ENCODE assay signal across 8 cellular contexts in genomic region chr1:90062700-90063643, GRCh38.
DNase-seq lines count a peak whose midpoint lies in the region; ATAC-seq, FAIRE-seq and TF ChIP-seq lines count a peak whose summit lies in the region.
"Not testable (repeated sequence)": the region's sequence is repeated elsewhere in the genome, so short reads cannot be mapped to it uniquely, and the experiment has no call there.

No MANE protein-coding gene starts in this region.

- H3K9me2 ChIP-seq in PC-9 (ENCODE audit: insufficient read depth): not testable (repeated sequence)

- POLR2A ChIA-PET in A549 (lab: Yijun Ruan, JAX); HEK293 (lab: Yijun Ruan, JAX); PC-9 (lab: Charles Lee; ENCODE audit: unreplicated experiment); GM12878 (lab: Charles Lee): not testable (repeated sequence)

- H2AFZ ChIP-seq in PC-9: peak overlapping the region; percentile 72
- not testable (repeated sequence) for H2AFZ ChIP-seq in GM12878 (ENCODE audit: control insufficient read depth, low read depth, low read length)
- H2AFZ ChIP-seq in neural progenitor cell (replicated peaks): peak overlapping the region; percentile 52

- in situ Hi-C loops in GM12878 (cut with MboI): not testable (repeated sequence)

- H3K27me3 ChIP-seq in PC-9 (ENCODE audit: insufficient read depth, low read depth); GM12878 (replicated peaks in 1 of 2; ENCODE audit: control insufficient read depth in 2 of 2, insufficient read depth in 2 of 2, low read length in 1 of 2); iPS-15b (ENCODE audit: control insufficient read depth, insufficient read depth, low read length); neural progenitor cell: not testable (repeated sequence)

- WGBS in A549 (ENCODE audit: missing lambda C conversion rate): 36% methylated on average over 20 of the region's 31 CpGs
- 66% methylated on average over 29 of the region's 31 CpGs for WGBS in GM12878 (ENCODE audit: insufficient coverage, insufficient replicate concordance, low lambda C conversion rate, missing lambda C conversion rate)

- not testable (repeated sequence) for TF ChIP-seq RAD21 in A549 (conservative IDR thresholded peaks at IDR 0.05 in 1 of 2, IDR thresholded peaks at IDR 0.05 in 1 of 2); GM12878 (IDR thresholded peaks at IDR 0.05; ENCODE audit: insufficient read depth, low read depth, low read length)

- BruUV-seq in PC-9 (replicated peaks; lab: Mats Ljungman, UMichigan); GM12878 (replicated peaks; lab: Mats Ljungman, UMichigan): not testable (repeated sequence)

- SMC1A ChIA-PET in GM12878 (lab: Charles Lee; ENCODE audit: uncharacterized antibody, unreplicated experiment): not testable (repeated sequence)

- not testable (repeated sequence) for H3K4me1 ChIP-seq in A549; ES-I3 (ENCODE audit: insufficient read depth, low read length); HEK293 (ENCODE audit: control insufficient read depth, insufficient read depth, low read length); PC-9 (replicated peaks; ENCODE audit: insufficient read depth); GM12878 (ENCODE audit: control insufficient read depth, insufficient read depth, low read length); iPS-15b (ENCODE audit: control insufficient read depth, insufficient read depth, low read length); neural progenitor cell

- CTCF ChIA-PET in A549 (lab: Yijun Ruan, JAX); PC-9 (lab: Charles Lee); GM12878 (lab: Yijun Ruan, JAX): not testable (repeated sequence)
- CTCF ChIA-PET in HEK293 (lab: Yijun Ruan, JAX): interaction anchor here (1.1 kb wide), 1 partner anchor 17 kb away, joined by 4 read pairs; no protein-coding TSS in a partner anchor

- not testable (repeated sequence) for H3K36me3 ChIP-seq in ES-I3 (ENCODE audit: insufficient read depth, low read length); HEK293 (ENCODE audit: control insufficient read depth in 2 of 2, insufficient read depth in 1 of 2, low read length in 2 of 2); PC-9 (ENCODE audit: low read depth); GM12878 (ENCODE audit: control insufficient read depth in 2 of 2, insufficient read depth in 2 of 2, low read length in 1 of 2); iPS-15b (ENCODE audit: control insufficient read depth, insufficient read depth, low read length); neural progenitor cell

- H3K4me2 ChIP-seq in A549: peak overlapping the region; percentile 45; the same call in 1 of the 3 replicates
- peak overlapping the region; percentile 35 for H3K4me2 ChIP-seq in PC-9
- not testable (repeated sequence) for H3K4me2 ChIP-seq in GM12878 (ENCODE audit: control insufficient read depth, insufficient read depth); neural progenitor cell

- not testable (repeated sequence) for H3K27ac Mint-ChIP-seq in neural progenitor cell

- not testable (repeated sequence) for TF ChIP-seq CTCF in A549 (IDR thresholded peaks at IDR 0.05); HEK293 (tag by site-specific recombination; IDR thresholded peaks at IDR 0.05); PC-9 (conservative IDR thresholded peaks at IDR 0.05); GM12878 (IDR thresholded peaks at IDR 0.05 in 2 of 3, conservative IDR thresholded peaks at IDR 0.05 in 1 of 3; ENCODE audit: control insufficient read depth in 2 of 3, extremely low read depth in 1 of 3, insufficient read depth in 1 of 3, low read depth in 3 of 3, low read length in 3 of 3); neural progenitor cell (IDR thresholded peaks at IDR 0.05)

- RAD21 ChIA-PET in GM12878 (lab: Charles Lee; ENCODE audit: unreplicated experiment): not testable (repeated sequence)

- H3K4me3 ChIP-seq in A549: peak overlapping the region; percentile 34; the same call in 2 of the 3 replicates
- not testable (repeated sequence) for H3K4me3 ChIP-seq in HEK293 (ENCODE audit: low read depth, low read length); GM12878; neural progenitor cell
- H3K4me3 ChIP-seq in PC-9: peak overlapping the region; percentile 49; the same call in 1 of the 2 replicates
- H3K4me3 ChIP-seq in iPS-15b (ENCODE audit: low read depth, low read length): peak overlapping the region; percentile 41

- not testable (repeated sequence) for H3K79me2 ChIP-seq in PC-9 (ENCODE audit: low read depth); GM12878 (ENCODE audit: control insufficient read depth, insufficient read depth, low read length); neural progenitor cell (ENCODE audit: low read depth)

- peaks cover 10% of the 10 kb centered on the region for H3K27me3 Mint-ChIP-seq in neural progenitor cell (ENCODE audit: insufficient read depth, low read depth)

- H3K4me3 Mint-ChIP-seq in neural progenitor cell: peak overlapping the region; percentile 31

- peaks cover 11% of the 10 kb centered on the region for H3K9me3 Mint-ChIP-seq in neural progenitor cell

- intact Hi-C loops in PC-9 (cut with micrococcal nuclease; ENCODE audit: unreplicated experiment); GM12878 (cut with micrococcal nuclease; ENCODE audit: unreplicated experiment): not testable (repeated sequence)

- ATAC-seq in A549, GM12878: not testable (repeated sequence)

- H3K9ac ChIP-seq in ES-I3 (ENCODE audit: low read depth, low read length): peak overlapping the region; percentile 40; the same call in 1 of the 2 replicates
- not testable (repeated sequence) for H3K9ac ChIP-seq in GM12878 (ENCODE audit: control insufficient read depth, insufficient read depth, low read length); neural progenitor cell
- H3K9ac ChIP-seq in iPS-15b (ENCODE audit: low read depth, low read length): peak overlapping the region; percentile 24

- FAIRE-seq in A549 (lab: Jason Lieb, UNC); GM12878 (lab: Jason Lieb, UNC): not testable (repeated sequence)

- TF ChIP-seq EP300 in A549 (IDR thresholded peaks at IDR 0.05); GM12878 (IDR thresholded peaks at IDR 0.05; ENCODE audit: borderline replicate concordance in 1 of 2, control insufficient read depth in 1 of 2, low read depth in 2 of 2, low read length in 2 of 2): not testable (repeated sequence)

- H3K9me3 ChIP-seq in A549; ES-I3 (ENCODE audit: control insufficient read depth, insufficient read depth, low read length); HEK293 (ENCODE audit: control insufficient read depth, insufficient read depth, low read depth, low read length); PC-9 (ENCODE audit: insufficient read depth, low read depth); GM12878 (replicated peaks; ENCODE audit: control insufficient read depth, insufficient read depth, low read length); iPS-15b (ENCODE audit: control insufficient read depth, insufficient read depth, low read length); neural progenitor cell (ENCODE audit: low read depth): not testable (repeated sequence)

- H3K27ac ChIP-seq in A549: peak overlapping the region in 1 of 2 experiments; percentile 37; a peak in 1 of 6 replicates
- H3K27ac ChIP-seq in HEK293 (ENCODE audit: extremely low read depth, low read depth, low read length); PC-9; GM12878 (ENCODE audit: control insufficient read depth, insufficient read depth); neural progenitor cell: not testable (repeated sequence)

- H3F3A ChIP-seq in PC-9 (ENCODE audit: insufficient read depth, low read depth); neural progenitor cell (ENCODE audit: low read depth): not testable (repeated sequence)

- H3K36me3 Mint-ChIP-seq in neural progenitor cell: not testable (repeated sequence)

- TF ChIP-seq POLR2A in A549 (IDR thresholded peaks at IDR 0.05; ENCODE audit: low read length); GM12878 (IDR thresholded peaks at IDR 0.05; ENCODE audit: low read depth, low read length): not testable (repeated sequence)

- H3K4me1 Mint-ChIP-seq in neural progenitor cell: not testable (repeated sequence)

- not testable (repeated sequence) for DNase-seq in A549 (ENCODE audit: low read depth in 1 of 2, low spot score in 1 of 2); PC-9; GM12878 (ENCODE audit: low read depth, low spot score); neural progenitor cell (ENCODE audit: low spot score)
- DNase-seq in NCI-H146 (lab: John Stamatoyannopoulos, UW): peak; percentile 7

- H4K20me1 ChIP-seq in PC-9 (ENCODE audit: insufficient read depth); GM12878 (ENCODE audit: control insufficient read depth, insufficient read depth); neural progenitor cell (ENCODE audit: low read depth): not testable (repeated sequence)

TF ChIP-seq in HEK293, 187 proteins besides CTCF, POLR2A, EP300 and RAD21:
- peak; percentile 26; the same call in 1 of the 2 replicates for TF ChIP-seq ZFP69B (tag by site-specific recombination; IDR thresholded peaks at IDR 0.05)

TF ChIP-seq in GM12878, 131 proteins besides CTCF, POLR2A, EP300 and RAD21:
- TF ChIP-seq SPI1 (IDR thresholded peaks at IDR 0.05; ENCODE audit: borderline replicate concordance, insufficient read depth, low read depth, low read length): peak; percentile 56; the same call in 1 of the 2 replicates
